Comparison of ENCODE assay signal across 9 cellular contexts in genomic region chr5:88732181-88732633, GRCh38.
DNase-seq lines count a peak whose midpoint lies in the region; ATAC-seq and TF ChIP-seq lines count a peak whose summit lies in the region.
"Had no signal": no experiment of that assay in that cellular context is flagged by ENCODE, and none has a peak within 500 bp of the region (broad histone marks: within the 10 kb centered on the region; RNA-seq: fewer than 3 reads in every experiment).

No MANE protein-coding gene starts in this region.

- H3K4me3 Mint-ChIP-seq in activated CD4-positive, alpha-beta T cell treated with anti-CD3 and anti-CD28 coated beads, Interleukin-2, amount 10 ng/mL, durations not matched to agents 24 days and 14 days, result no peak overlapping the region
- H3K4me3 Mint-ChIP-seq: CD4-positive, CD25-positive, alpha-beta regulatory T cell had no signal

- peaks cover 5% of the 10 kb centered on the region for H3K27me3 Mint-ChIP-seq in activated CD4-positive, alpha-beta T cell treated with anti-CD3 and anti-CD28 coated beads, Interleukin-2, amount 10 ng/mL, durations not matched to agents 24 days and 14 days

- no peak overlapping the region for H3K27ac Mint-ChIP-seq in activated CD4-positive, alpha-beta T cell treated with anti-CD3 and anti-CD28 coated beads, Interleukin-2, amount 10 ng/mL, durations not matched to agents 24 days and 14 days
- H3K27ac Mint-ChIP-seq: CD4-positive, CD25-positive, alpha-beta regulatory T cell had no signal

- H3K9me3 ChIP-seq in mucosa of descending colon, result no peaks in the 10 kb centered on the region

- H3K4me1 Mint-ChIP-seq in activated CD4-positive, alpha-beta T cell treated with anti-CD3 and anti-CD28 coated beads, Interleukin-2, amount 10 ng/mL, durations not matched to agents 24 days and 14 days, result peaks cover 2% of the 10 kb centered on the region

- H3K36me3 Mint-ChIP-seq in activated CD4-positive, alpha-beta T cell treated with anti-CD3 and anti-CD28 coated beads, Interleukin-2, amount 10 ng/mL, durations not matched to agents 24 days and 14 days (ENCODE audit: low read depth), result no peaks in the 10 kb centered on the region
- H3K36me3 Mint-ChIP-seq: CD4-positive, CD25-positive, alpha-beta regulatory T cell had no signal

- in situ Hi-C loops in astrocyte of the cerebellum (cut with HindIII; ENCODE audit: low sequenced_read_pairs), result loop anchor here (5.0 to 25.0 kb wide), 2 partner anchors 1005 to 1550 kb away; no protein-coding TSS in a partner anchor

- intact Hi-C loops in mucosa of descending colon (cut with DNase I, micrococcal nuclease), result no loop called here
- intact Hi-C loops in activated CD4-positive, alpha-beta T cell treated with anti-CD3 and anti-CD28 coated beads, Interleukin-2, amount 10 ng/mL, durations not matched to agents 24 days and 14 days (cut with micrococcal nuclease), result loop anchor here (5.0 kb wide), 1 partner anchor 150 kb away; the partner anchor contains the start of gene MEF2C

- no peak for TF ChIP-seq CTCF in astrocyte of the cerebellum (IDR thresholded peaks at IDR 0.05; ENCODE audit: low read depth, low read length, missing control alignments)
- no peak for TF ChIP-seq CTCF in mucosa of descending colon (IDR thresholded peaks at IDR 0.05)

- ATAC-seq in GM19351 (IDR thresholded peaks at IDR 0.05; ENCODE audit: unreplicated experiment), result peak; percentile 50
- peak; percentile 44 for ATAC-seq in HG03342 (IDR thresholded peaks at IDR 0.05; ENCODE audit: unreplicated experiment)
- peak; percentile 65 for ATAC-seq in mucosa of descending colon

- H3K36me3 ChIP-seq in mucosa of descending colon (ENCODE audit: low read depth), result no peaks in the 10 kb centered on the region

- H3K9me3 Mint-ChIP-seq in activated CD4-positive, alpha-beta T cell treated with anti-CD3 and anti-CD28 coated beads, Interleukin-2, amount 10 ng/mL, durations not matched to agents 24 days and 14 days, result no peaks in the 10 kb centered on the region
- H3K9me3 Mint-ChIP-seq: CD4-positive, CD25-positive, alpha-beta regulatory T cell had no signal

- DNase-seq in AG08395 (ENCODE audit: low spot score) (peak; percentile 57), astrocyte of the cerebellum (ENCODE audit: low read depth) (peak; percentile 29), mucosa of descending colon (peak in 1 of 3 donors; percentile 17), NCI-H1694 treated with DMSO at 0.1 percent for 48 hours (lab: John Stamatoyannopoulos, UW) (no peak), HPDE6-E6E7 (ENCODE audit: extremely low spot score) (no peak)
- no peak for DNase-seq in activated CD4-positive, alpha-beta T cell treated with anti-CD3 and anti-CD28 coated beads, Interleukin-2, amount 10 ng/mL, durations not matched to agents 24 days and 14 days
- DNase-seq: CD4-positive, CD25-positive, alpha-beta regulatory T cell had no signal

- H3K4me1 ChIP-seq in mucosa of descending colon (ENCODE audit: low read depth), result no peaks in the 10 kb centered on the region

- H3K4me3 ChIP-seq in astrocyte of the cerebellum (ENCODE audit: low read depth, low read length), result no peak overlapping the region
- no peak overlapping the region for H3K4me3 ChIP-seq in mucosa of descending colon

Comparison
In these comparisons a context has a peak if more than half of its experiments do, and no peak if none do; other contexts are left out.
1. DNase-seq: peak in AG08395 (single experiment) and astrocyte of the cerebellum (single experiment); none in NCI-H1694 treated with DMSO at 0.1 percent for 48 hours (single experiment), activated CD4-positive, alpha-beta T cell treated with anti-CD3 and anti-CD28 coated beads, Interleukin-2, amount 10 ng/mL, durations not matched to agents 24 days and 14 days (single experiment) and HPDE6-E6E7 (single experiment).
2. Peak in every context shown above with its lines, with median percentiles within 50 percentile points of each other: ATAC-seq.